29 cellular contexts compared by ENCODE assay signal in the genomic region with DNA sequence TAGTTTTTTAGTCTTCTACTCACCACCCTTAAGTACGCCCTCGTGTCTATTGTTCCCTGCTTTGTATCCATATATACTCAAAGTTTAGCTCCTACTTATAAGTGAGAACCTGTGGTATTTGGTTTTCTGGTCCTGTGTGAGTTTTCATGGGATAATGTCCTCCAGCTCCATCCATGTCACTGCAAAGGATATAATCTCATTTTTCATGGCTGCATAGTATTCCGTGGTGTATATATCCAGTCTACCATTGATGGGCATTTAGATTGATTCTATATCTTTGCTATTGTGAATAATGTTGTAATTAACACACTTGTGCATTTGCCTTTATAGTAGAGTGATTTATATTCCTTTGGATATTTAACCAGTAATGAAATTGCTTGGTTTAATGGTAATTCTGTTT.
"Had no signal": no experiment of that assay in that cellular context is flagged by ENCODE, and none has a peak within 500 bp of the region (broad histone marks: within the 10 kb centered on the region; RNA-seq: fewer than 3 reads in every experiment).

No MANE protein-coding gene starts in this region.

- FAIRE-seq: colon, endometrium, endothelial cell of umbilical vein, frontal cortex had no signal

- DNase-seq: colonic mucosa; cortex of kidney; dermis blood vessel endothelial cell; dorsolateral prefrontal cortex; effector CD4-positive, alpha-beta T cell; effector CD8-positive, alpha-beta T cell; effector memory CD4-positive, alpha-beta T cell; effector memory CD8-positive, alpha-beta T cell; endodermal cell; erythroblast; esophagus squamous epithelium; foreskin fibroblast; foreskin keratinocyte; foreskin melanocyte; gastrocnemius medialis; glutamatergic neuron; head of caudate nucleus; heart left ventricle; heart right ventricle had no signal

- H3K4me1 Mint-ChIP-seq: endodermal cell had no signal

- H3K27me3 ChIP-seq: colonic mucosa, dorsolateral prefrontal cortex, esophagus muscularis mucosa, esophagus squamous epithelium, foreskin keratinocyte, gastrocnemius medialis, gastroesophageal sphincter, heart left ventricle, heart right ventricle had no signal

- H3K4me1 ChIP-seq: colonic mucosa, esophagus muscularis mucosa, esophagus squamous epithelium, foreskin keratinocyte, gastrocnemius medialis, gastroesophageal sphincter, heart left ventricle, heart right ventricle had no signal

- ATAC-seq: effector memory CD8-positive, alpha-beta T cell; esophagus mucosa; foreskin keratinocyte; gastrocnemius medialis; gastroesophageal sphincter; heart left ventricle; heart right ventricle had no signal

- H3K27me3 Mint-ChIP-seq: dendritic cell treated with granulocyte-macrophage colony-stimulating factor and Interleukin-4, amounts not matched to agents 40 ng/mL and 50 ng/mL, for 4 days; effector memory CD8-positive, alpha-beta T cell had no signal

- H3K36me3 ChIP-seq: colonic mucosa, esophagus muscularis mucosa, esophagus squamous epithelium, gastrocnemius medialis, gastroesophageal sphincter, heart left ventricle, heart right ventricle had no signal

- H3K9me3 ChIP-seq: colonic mucosa, esophagus squamous epithelium, gastrocnemius medialis, gastroesophageal sphincter had no signal

- H3K27ac Mint-ChIP-seq: dendritic cell treated with granulocyte-macrophage colony-stimulating factor and Interleukin-4, amounts not matched to agents 40 ng/mL and 50 ng/mL, for 4 days; effector memory CD8-positive, alpha-beta T cell; endodermal cell had no signal

- H3K27ac ChIP-seq: colonic mucosa, coronary artery, epithelial cell of prostate, esophagus muscularis mucosa, esophagus squamous epithelium, foreskin keratinocyte, gastrocnemius medialis, gastroesophageal sphincter, heart left ventricle, heart right ventricle had no signal

- H3K4me3 Mint-ChIP-seq: dendritic cell treated with granulocyte-macrophage colony-stimulating factor and Interleukin-4, amounts not matched to agents 40 ng/mL and 50 ng/mL, for 4 days; effector memory CD8-positive, alpha-beta T cell; endodermal cell had no signal

- H3K4me3 ChIP-seq: colonic mucosa, coronary artery, dorsolateral prefrontal cortex, esophagus muscularis mucosa, esophagus squamous epithelium, gastrocnemius medialis, gastroesophageal sphincter, heart left ventricle, heart right ventricle had no signal
